In genomic region chr3:133413166-133414020, GRCh38 we compare ENCODE assay signal across 1 cellular context.
TF ChIP-seq lines count a peak whose summit lies in the region.

No MANE protein-coding gene starts in this region.

TF ChIP-seq in IMR-90, 13 proteins besides CTCF, POLR2A, EP300 and RAD21 (continued from another document):
- no peak for TF ChIP-seq USF2 (IDR thresholded peaks at IDR 0.05; ENCODE audit: low read depth, low read length)
